In the genomic region with DNA sequence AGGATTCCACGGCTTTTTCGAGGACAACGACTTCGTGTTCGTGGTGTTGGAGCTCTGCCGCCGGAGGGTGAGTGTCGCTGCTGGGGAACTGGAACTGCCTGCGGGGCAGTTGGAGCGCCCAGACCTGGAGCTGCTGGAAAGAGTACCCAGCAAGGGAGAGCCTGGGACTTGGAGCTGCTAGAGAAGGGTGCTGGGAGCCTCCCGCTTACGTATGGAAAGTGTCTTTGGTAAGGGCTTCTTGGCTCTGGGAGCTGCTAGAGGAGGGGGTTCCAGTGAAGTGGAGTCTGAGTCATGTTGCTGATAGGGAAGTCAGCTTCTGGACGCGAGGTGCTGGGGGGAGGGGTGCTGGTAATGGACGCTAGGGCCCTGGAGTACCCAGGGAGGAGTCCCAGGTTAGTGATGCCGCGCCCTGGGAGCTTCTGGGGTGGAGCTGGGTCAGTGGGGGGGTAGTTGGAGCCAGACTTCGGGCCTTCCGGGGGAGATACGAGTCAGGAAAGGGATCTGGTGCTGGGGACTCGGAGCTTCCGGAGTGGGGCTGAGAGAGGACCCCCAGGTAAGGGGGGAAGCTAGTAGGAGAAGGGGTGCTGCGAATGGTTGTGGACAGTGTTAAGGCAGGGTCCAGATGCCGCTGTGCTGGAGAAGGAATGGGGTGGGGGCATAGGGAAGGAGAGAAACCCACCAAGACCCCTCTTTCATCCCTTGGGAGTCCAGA, we compare ENCODE assay signal across 7 cellular contexts. TPM values are rescaled to one million over a fixed set of nuclear protein-coding genes. Genes with fewer than 3 reads are reported as not detected.
DNase-seq lines count a peak whose midpoint lies in the region; ATAC-seq and TF ChIP-seq lines count a peak whose summit lies in the region.

No MANE protein-coding gene starts in this region.

- peak overlapping the region in 1 of 6 donors; percentile 22 for H3K27ac Mint-ChIP-seq in naive B cell

- ATAC-seq in DND-41 (ENCODE audit: insufficient read depth, low read depth) (peak; percentile 27), HG02588 (IDR thresholded peaks at IDR 0.05; ENCODE audit: unreplicated experiment) (peak; percentile 14), naive B cell (ENCODE audit: low read depth in 2 of 2) (peak; percentile 22 to 26), GM18519 (IDR thresholded peaks at IDR 0.05; ENCODE audit: low FRiP score, unreplicated experiment) (no peak)

- H4K20me1 ChIP-seq in DND-41 (ENCODE audit: insufficient read depth, low read length): peaks cover 25% of the 10 kb centered on the region

- H3K27ac ChIP-seq in DND-41 (ENCODE audit: low read length) (peak overlapping the region; percentile 79), dorsolateral prefrontal cortex (no peak overlapping the region)

- no peaks in the 10 kb centered on the region for H3K9me3 ChIP-seq in DND-41 (ENCODE audit: insufficient read depth, low read length, severe bottlenecking)

- peak overlapping the region; percentile 81 for H3K4me2 ChIP-seq in DND-41 (ENCODE audit: insufficient read depth, low read length)

- peaks cover 54% of the 10 kb centered on the region for H3K36me3 ChIP-seq in DND-41 (ENCODE audit: insufficient read depth, low read length)

- H3K27me3 Mint-ChIP-seq in naive B cell: peaks cover 0 to 12% (median 0%) of the 10 kb centered on the region in 3 donors

- H3K4me3 ChIP-seq in DND-41 (ENCODE audit: low read depth in 1 of 2, low read length in 2 of 2) (peak overlapping the region; percentile 90 to 97), dorsolateral prefrontal cortex (peak overlapping the region in 58 of 59 donors; percentile 43 to 73 (median 62))

- intact Hi-C loops in dorsolateral prefrontal cortex (cut with DNase I): no loop called here

- peaks cover 0 to 8% of the 10 kb centered on the region in 2 donors for H3K36me3 Mint-ChIP-seq in naive B cell

- peaks cover 61% of the 10 kb centered on the region for H3K79me2 ChIP-seq in DND-41 (ENCODE audit: insufficient read depth, low read length)

- H3K4me3 Mint-ChIP-seq in naive B cell: peak overlapping the region; percentile 73 to 93 (median 88)

- no peaks in the 10 kb centered on the region for H3K9me3 Mint-ChIP-seq in naive B cell

- H3K4me1 Mint-ChIP-seq in naive B cell: peaks cover 16 to 19% (median 16%) of the 10 kb centered on the region in 3 donors

- TF ChIP-seq CTCF in DND-41 (IDR thresholded peaks at IDR 0.05; ENCODE audit: borderline replicate concordance, extremely low read depth, low read length, poor library complexity, severe bottlenecking): peak; percentile 10
- TF ChIP-seq CTCF in dorsolateral prefrontal cortex (IDR thresholded peaks at IDR 0.05 in 54 of 56, conservative IDR thresholded peaks at IDR 0.05 in 2 of 56; ENCODE audit: low read depth in 1 of 56, partially characterized antibody in 56 of 56): no peak

- peak overlapping the region; percentile 91 for H2AFZ ChIP-seq in DND-41 (ENCODE audit: low read depth, low read length)

- H3K4me1 ChIP-seq in DND-41 (ENCODE audit: insufficient read depth, low read length): peaks cover 49% of the 10 kb centered on the region

- DNase-seq in DND-41 (peak; percentile 57), RPMI8226 (peak; percentile 71), dorsolateral prefrontal cortex (no peak), naive B cell (peak; percentile 6), SHP77 (lab: John Stamatoyannopoulos, UW) (no peak)

- H3K27me3 ChIP-seq in DND-41 (ENCODE audit: insufficient read depth, low read length, poor library complexity): no peaks in the 10 kb centered on the region
- H3K27me3 ChIP-seq in dorsolateral prefrontal cortex: no peaks in the 10 kb centered on the region

- H3K9ac ChIP-seq in DND-41 (ENCODE audit: low read depth, low read length): peak overlapping the region; percentile 90

RNA-seq across cellular contexts. Expression of gene PLK1, which starts 0.7 kb away (rescaled TPM):
- 10 to 100 TPM in 5 of 120 experiments, 1 to 10 TPM in 115; 2.2 to 12.2 (median 6.2) TPM for total RNA-seq in dorsolateral prefrontal cortex
- polyA plus RNA-seq in naive B cell (ENCODE audit: low read depth in 6 of 6): under 1 TPM in 3 of 6 donors, not detected in 3; 0.27 to 0.96 (median 0.45) TPM

RNA-seq across cellular contexts. Expression of gene ERN2, which starts 33.6 kb away (rescaled TPM):
- total RNA-seq in dorsolateral prefrontal cortex: 1 to 10 TPM in 5 of 120 experiments, under 1 TPM in 26, not detected in 89; 0.15 to 1.5 (median 0.41) TPM
- not detected for polyA plus RNA-seq in naive B cell (ENCODE audit: low read depth in 6 of 6)

RNA-seq across cellular contexts. Expression of gene DCTN5, which starts 38.2 kb away (rescaled TPM):
- total RNA-seq in dorsolateral prefrontal cortex: 100 to 1,000 TPM in 79 of 120 experiments, 10 to 100 TPM in 41; 69.5 to 136 (median 106) TPM
- 10 to 100 TPM; 28.0 to 61.6 (median 48.4) TPM for polyA plus RNA-seq in naive B cell (ENCODE audit: low read depth in 6 of 6)

RNA-seq across cellular contexts. Expression of gene PALB2, which starts 38.3 kb away (rescaled TPM):
- total RNA-seq in dorsolateral prefrontal cortex: 10 to 100 TPM in 112 of 120 experiments, 1 to 10 TPM in 8; 8.2 to 23.7 (median 12.9) TPM
- 1 to 10 TPM; 2.4 to 10.0 (median 6.2) TPM for polyA plus RNA-seq in naive B cell (ENCODE audit: low read depth in 6 of 6)

Comparison
In these comparisons a context has a peak if more than half of its experiments do, and no peak if none do; other contexts are left out.
1. DNase-seq: peak in DND-41 (single experiment), RPMI8226 (single experiment) and naive B cell (single experiment); none in dorsolateral prefrontal cortex (0 of 10) and SHP77 (0 of 2).